8 cellular contexts compared by ENCODE assay signal in genomic region chr17:4944554-4945175, GRCh38. TPM values are rescaled to one million over a fixed set of nuclear protein-coding genes. Genes with fewer than 3 reads are reported as not detected.
DNase-seq lines count a peak whose midpoint lies in the region; ATAC-seq and TF ChIP-seq lines count a peak whose summit lies in the region.

No MANE protein-coding gene starts in this region.

- H3K27me3 ChIP-seq in fibroblast of lung (ENCODE audit: control insufficient read depth, insufficient read depth, low read length) (no peaks in the 10 kb centered on the region), HAP-1 (ENCODE audit: low read depth) (no peaks in the 10 kb centered on the region)

- DNase-seq in WTC11 (ENCODE audit: low spot score) (no peak), fibroblast of lung (ENCODE audit: low read depth in 2 of 2) (no peak), NCI-H1092 (lab: John Stamatoyannopoulos, UW) (no peak), HAP-1 (ENCODE audit: low spot score in 2 of 2) (no peak), SHP77 treated with DMSO at 0.1 percent for 48 hours (lab: John Stamatoyannopoulos, UW) (no peak)
- peak; percentile 62 for DNase-seq in stimulated activated CD4-positive, alpha-beta T cell treated with anti-CD3 and anti-CD28 coated beads, Interleukin-15, amount 100 ng/mL, for 24 hours

- H4K20me1 ChIP-seq in fibroblast of lung (ENCODE audit: control insufficient read depth, extremely low read depth, insufficient read depth, low read length) = peaks cover 2% of the 10 kb centered on the region

- H3K27ac Mint-ChIP-seq in WTC11 = peak overlapping the region; percentile 90

- H3K4me3 ChIP-seq in fibroblast of lung (replicated peaks in 1 of 4; ENCODE audit: control extremely low read depth in 1 of 4, insufficient read depth in 1 of 4, low read depth in 3 of 4, low read length in 4 of 4) = peak overlapping the region; percentile 0 to 97 (median 26)
- H3K4me3 ChIP-seq in HAP-1 = no peak overlapping the region

- in situ Hi-C loops in HAP-1 (cut with MboI; ENCODE audit: low sequenced_read_pairs) = no loop called here

- POLR2A ChIA-PET in WTC11 (lab: Charles Lee) = interaction anchor here (0.6 to 1.5 kb wide), 3 partner anchors 14 to 25 kb away, joined by 4 read pairs; partner anchors contain the start of gene SPAG7

- ATAC-seq in WTC11 = no peak
- no peak for ATAC-seq in GM21381 (IDR thresholded peaks at IDR 0.05; ENCODE audit: unreplicated experiment)

- no peaks in the 10 kb centered on the region for H3K9me3 Mint-ChIP-seq in WTC11

- H3K27ac ChIP-seq in fibroblast of lung (ENCODE audit: insufficient read depth, low read length) = peak overlapping the region; percentile 74

- TF ChIP-seq CTCF in WTC11 (IDR thresholded peaks at IDR 0.05) (no peak), fibroblast of lung (conservative IDR thresholded peaks at IDR 0.05 in 1 of 2, IDR thresholded peaks at IDR 0.05 in 1 of 2; ENCODE audit: low read depth in 1 of 2, low read length in 2 of 2) (no peak)

- no peaks in the 10 kb centered on the region for H3K27me3 Mint-ChIP-seq in WTC11 (ENCODE audit: low read depth)

- H3K4me1 ChIP-seq in fibroblast of lung (ENCODE audit: control insufficient read depth, extremely low read depth, insufficient read depth, low read length) = peaks cover 24% of the 10 kb centered on the region
- H3K4me1 ChIP-seq in HAP-1 = peaks cover 9% of the 10 kb centered on the region

- peaks cover 34% of the 10 kb centered on the region for H3K4me1 Mint-ChIP-seq in WTC11

- peaks cover 43% of the 10 kb centered on the region for H3K36me3 Mint-ChIP-seq in WTC11

- no peak overlapping the region for H2AFZ ChIP-seq in fibroblast of lung (ENCODE audit: low read length)

- H3K9me3 ChIP-seq in fibroblast of lung (ENCODE audit: control insufficient read depth, insufficient read depth, low read depth, low read length) (no peaks in the 10 kb centered on the region), HAP-1 (no peaks in the 10 kb centered on the region)

- peaks cover 77% of the 10 kb centered on the region for H3K79me2 ChIP-seq in fibroblast of lung (ENCODE audit: control insufficient read depth, insufficient read depth, low read length)

- CTCF ChIA-PET in WTC11 (lab: Charles Lee) = interaction anchor here (1.5 kb wide), 1 partner anchor 36 kb away, joined by 4 read pairs; no protein-coding TSS in a partner anchor

- peak; percentile 79 for TF ChIP-seq POLR2A in GM19193 (IDR thresholded peaks at IDR 0.05; ENCODE audit: extremely low read depth, insufficient read depth, insufficient read length)

- no peak overlapping the region for H3K9ac ChIP-seq in fibroblast of lung (ENCODE audit: insufficient read depth, low read length)

- H3K36me3 ChIP-seq in fibroblast of lung (ENCODE audit: control insufficient read depth, insufficient read depth, low read length) (peaks cover 27% of the 10 kb centered on the region), HAP-1 (replicated peaks) (peaks cover 63% of the 10 kb centered on the region)

- H3K4me2 ChIP-seq in fibroblast of lung (ENCODE audit: extremely low read depth, insufficient read depth, low read length) = peak overlapping the region; percentile 63

- H3K4me3 Mint-ChIP-seq in WTC11 = no peak overlapping the region

TF ChIP-seq in WTC11, 78 proteins besides CTCF, POLR2A, EP300 and RAD21:
- peak; percentile 53; the same call in 1 of the 2 replicates for TF ChIP-seq ZBTB21 (CRISPR knock-in tag; IDR thresholded peaks at IDR 0.05; ENCODE audit: borderline replicate concordance)
- no peak for TF ChIP-seq ATF3 (CRISPR knock-in tag; conservative IDR thresholded peaks at IDR 0.05)
- TF ChIP-seq TCF7 (CRISPR knock-in tag; IDR thresholded peaks at IDR 0.05; ENCODE audit: low read depth) = no peak
- TF ChIP-seq PRRX2 (CRISPR knock-in tag; IDR thresholded peaks at IDR 0.05) = peak; percentile 47
- peak; percentile 15; the same call in 1 of the 2 replicates for TF ChIP-seq ZNF671 (CRISPR knock-in tag; IDR thresholded peaks at IDR 0.05)
- no peak for TF ChIP-seq ZNF219 (CRISPR knock-in tag; IDR thresholded peaks at IDR 0.05; ENCODE audit: borderline replicate concordance)
- TF ChIP-seq EMX1 (CRISPR knock-in tag; IDR thresholded peaks at IDR 0.05) = peak; percentile 78; the same call in 1 of the 2 replicates

RNA-seq across cellular contexts. Expression of gene PFN1, which starts 3.7 kb away (rescaled TPM):
- total RNA-seq in WTC11 (2021) (1,289 to 1,315 TPM (median 1,307 TPM) in 3 replicates), fibroblast of lung (258 and 422 TPM in 2 replicates)
- 870 and 1,199 TPM in 2 replicates for polyA plus RNA-seq in fibroblast of lung
- 1,472 and 2,070 TPM in 2 replicates for polyA plus RNA-seq in fibroblast of lung (2012)
- polyA minus RNA-seq in fibroblast of lung (ENCODE audit: low replicate concordance) = 622 and 777 TPM in 2 replicates

RNA-seq across cellular contexts. Expression of gene RNF167, which starts 4.6 kb away (rescaled TPM):
- total RNA-seq in WTC11 (2021) = 121 to 143 TPM (median 122 TPM) in 3 replicates
- 13.6 and 22.8 TPM in 2 replicates for total RNA-seq in fibroblast of lung
- polyA plus RNA-seq in fibroblast of lung = 52.6 and 83.5 TPM in 2 replicates
- polyA plus RNA-seq in fibroblast of lung (2012) = 67.1 and 105 TPM in 2 replicates
- polyA minus RNA-seq in fibroblast of lung (ENCODE audit: low replicate concordance) = 97.9 and 127 TPM in 2 replicates

RNA-seq across cellular contexts. Expression of gene SLC25A11, which starts 4.8 kb away (rescaled TPM):
- total RNA-seq in WTC11 (2021) (73.7 to 83.3 TPM (median 76.8 TPM) in 3 replicates), fibroblast of lung (50.3 and 59.3 TPM in 2 replicates)
- polyA plus RNA-seq in fibroblast of lung = 29.2 and 45.8 TPM in 2 replicates
- 40.3 and 62.5 TPM in 2 replicates for polyA plus RNA-seq in fibroblast of lung (2012)
- 99.6 and 148 TPM in 2 replicates for polyA minus RNA-seq in fibroblast of lung (ENCODE audit: low replicate concordance)

RNA-seq across cellular contexts. Expression of gene ENO3, which starts 6.3 kb away (rescaled TPM):
- total RNA-seq in WTC11 (2021) (30.9 to 40.3 TPM (median 37.7 TPM) in 3 replicates), fibroblast of lung (1.8 and 4.3 TPM in 2 replicates)
- 2.0 and 2.3 TPM in 2 replicates for polyA plus RNA-seq in fibroblast of lung
- polyA plus RNA-seq in fibroblast of lung (2012) = 3.4 and 3.8 TPM in 2 replicates
- 2.3 TPM in 1 of 2 replicates, not detected in the other for polyA minus RNA-seq in fibroblast of lung (ENCODE audit: low replicate concordance)

RNA-seq across cellular contexts. Expression of gene GP1BA, which starts 12.6 kb away (rescaled TPM):
- total RNA-seq in WTC11 (2021) = not detected in 3 replicates
- not detected in 2 replicates for total RNA-seq in fibroblast of lung
- not detected in 2 replicates for polyA plus RNA-seq in fibroblast of lung
- polyA plus RNA-seq in fibroblast of lung (2012) = 0.23 and 0.33 TPM in 2 replicates
- polyA minus RNA-seq in fibroblast of lung (ENCODE audit: low replicate concordance) = not detected in 2 replicates
